Comparison of ENCODE assay signal across 1 cellular context in the genomic region with DNA sequence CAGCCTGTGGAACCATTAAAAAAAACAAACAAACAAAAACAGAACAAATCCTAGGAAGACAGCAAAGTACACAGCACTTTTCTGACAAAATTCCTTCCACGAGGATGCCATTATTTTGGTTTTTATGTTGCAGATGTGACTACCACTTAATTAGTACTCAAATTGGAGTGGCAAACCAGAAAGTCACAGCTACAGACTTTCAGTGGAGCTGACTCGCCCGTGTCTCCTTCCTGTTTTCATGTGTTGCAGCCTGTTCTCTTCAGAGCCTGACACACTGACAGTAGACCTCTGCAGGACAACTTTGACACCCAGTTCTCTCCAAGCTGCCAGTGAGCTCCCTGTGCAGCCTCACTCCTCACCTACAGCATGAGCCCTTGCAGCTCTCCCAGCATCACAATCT.
TF ChIP-seq lines count a peak whose summit lies in the region.

No MANE protein-coding gene starts in this region.

TF ChIP-seq in GM12878, 131 proteins besides CTCF, POLR2A, EP300 and RAD21:
- TF ChIP-seq, protein P1, sequence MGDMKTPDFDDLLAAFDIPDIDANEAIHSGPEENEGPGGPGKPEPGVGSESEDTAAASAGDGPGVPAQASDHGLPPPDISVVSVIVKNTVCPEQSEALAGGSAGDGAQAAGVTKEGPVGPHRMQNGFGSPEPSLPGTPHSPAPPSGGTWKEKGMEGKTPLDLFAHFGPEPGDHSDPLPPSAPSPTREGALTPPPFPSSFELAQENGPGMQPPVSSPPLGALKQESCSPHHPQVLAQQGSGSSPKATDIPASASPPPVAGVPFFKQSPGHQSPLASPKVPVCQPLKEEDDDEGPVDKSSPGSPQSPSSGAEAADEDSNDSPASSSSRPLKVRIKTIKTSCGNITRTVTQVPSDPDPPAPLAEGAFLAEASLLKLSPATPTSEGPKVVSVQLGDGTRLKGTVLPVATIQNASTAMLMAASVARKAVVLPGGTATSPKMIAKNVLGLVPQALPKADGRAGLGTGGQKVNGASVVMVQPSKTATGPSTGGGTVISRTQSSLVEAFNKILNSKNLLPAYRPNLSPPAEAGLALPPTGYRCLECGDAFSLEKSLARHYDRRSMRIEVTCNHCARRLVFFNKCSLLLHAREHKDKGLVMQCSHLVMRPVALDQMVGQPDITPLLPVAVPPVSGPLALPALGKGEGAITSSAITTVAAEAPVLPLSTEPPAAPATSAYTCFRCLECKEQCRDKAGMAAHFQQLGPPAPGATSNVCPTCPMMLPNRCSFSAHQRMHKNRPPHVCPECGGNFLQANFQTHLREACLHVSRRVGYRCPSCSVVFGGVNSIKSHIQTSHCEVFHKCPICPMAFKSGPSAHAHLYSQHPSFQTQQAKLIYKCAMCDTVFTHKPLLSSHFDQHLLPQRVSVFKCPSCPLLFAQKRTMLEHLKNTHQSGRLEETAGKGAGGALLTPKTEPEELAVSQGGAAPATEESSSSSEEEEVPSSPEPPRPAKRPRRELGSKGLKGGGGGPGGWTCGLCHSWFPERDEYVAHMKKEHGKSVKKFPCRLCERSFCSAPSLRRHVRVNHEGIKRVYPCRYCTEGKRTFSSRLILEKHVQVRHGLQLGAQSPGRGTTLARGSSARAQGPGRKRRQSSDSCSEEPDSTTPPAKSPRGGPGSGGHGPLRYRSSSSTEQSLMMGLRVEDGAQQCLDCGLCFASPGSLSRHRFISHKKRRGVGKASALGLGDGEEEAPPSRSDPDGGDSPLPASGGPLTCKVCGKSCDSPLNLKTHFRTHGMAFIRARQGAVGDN (IDR thresholded peaks at IDR 0.05), result 0 out of 2 replicates have a peak, but pooled peaks have one; percentile 28
- TF ChIP-seq MTA2 (IDR thresholded peaks at IDR 0.05; ENCODE audit: low read depth) (peak; percentile 50; the same call in 1 of the 2 replicates), BHLHE40 (IDR thresholded peaks at IDR 0.05; ENCODE audit: borderline replicate concordance in 1 of 2, low read depth in 2 of 2, low read length in 1 of 2) (0 out of 4 replicates have a peak, but pooled peaks of 1 of the 2 experiments have one; percentile 12)
